9 cellular contexts compared by ENCODE assay signal in genomic region chr20:50308513-50309279, GRCh38.
DNase-seq lines count a peak whose midpoint lies in the region; ATAC-seq, FAIRE-seq and TF ChIP-seq lines count a peak whose summit lies in the region.
"Had no signal": no experiment of that assay in that cellular context is flagged by ENCODE, and none has a peak within 500 bp of the region (broad histone marks: within the 10 kb centered on the region; RNA-seq: fewer than 3 reads in every experiment).

No MANE protein-coding gene starts in this region.

- no peaks in the 10 kb centered on the region for H4K20me1 ChIP-seq in smooth muscle cell (ENCODE audit: low read depth)

- peaks cover 12% of the 10 kb centered on the region for H3K4me1 ChIP-seq in smooth muscle cell (ENCODE audit: low read depth)

- POLR2A ChIA-PET in AG04449 (lab: Yijun Ruan, JAX): interaction anchor here (1.0 kb wide), 2 partner anchors 13 to 118 kb away, joined by 7 to 8 read pairs; partner anchors contain the start of gene CEBPB

- ATAC-seq in HG03521 (IDR thresholded peaks at IDR 0.05; ENCODE audit: unreplicated experiment) (no peak), HG03469 (IDR thresholded peaks at IDR 0.05; ENCODE audit: unreplicated experiment) (no peak)

- peak; percentile 34 for TF ChIP-seq CTCF in AG04449 (IDR thresholded peaks at IDR 0.05; ENCODE audit: insufficient read depth, low read length, missing control alignments)
- TF ChIP-seq CTCF in NB4 (IDR thresholded peaks at IDR 0.05; ENCODE audit: low read depth, low read length): no peak
- peak; percentile 16 for TF ChIP-seq CTCF in bronchial epithelial cell (IDR thresholded peaks at IDR 0.05; ENCODE audit: insufficient read depth, low read length, severe bottlenecking)
- TF ChIP-seq CTCF in kidney epithelial cell (IDR thresholded peaks at IDR 0.05; ENCODE audit: insufficient read depth, low read length, poor library complexity, severe bottlenecking): peak; percentile 47
- TF ChIP-seq CTCF in smooth muscle cell (IDR thresholded peaks at IDR 0.05; ENCODE audit: borderline replicate concordance, insufficient read depth, poor library complexity, severe bottlenecking): peak; percentile 13

- peak overlapping the region; percentile 99 for H3K27ac ChIP-seq in smooth muscle cell (ENCODE audit: low read depth)

- peaks cover 36% of the 10 kb centered on the region for H3F3A ChIP-seq in smooth muscle cell (ENCODE audit: low read depth)

- H3K79me2 ChIP-seq in smooth muscle cell (ENCODE audit: low read depth): no peaks in the 10 kb centered on the region

- WGBS in smooth muscle cell (ENCODE audit: low lambda C conversion rate): 16% methylated on average over 16 of the region's 20 CpGs

- H3K27me3 ChIP-seq in bronchial epithelial cell (ENCODE audit: control insufficient read depth, insufficient read depth, low read length) (no peaks in the 10 kb centered on the region), kidney epithelial cell (ENCODE audit: control insufficient read depth, insufficient read depth, low read length) (no peaks in the 10 kb centered on the region), smooth muscle cell (ENCODE audit: low read depth) (no peaks in the 10 kb centered on the region)

- peak; percentile 98 for DNase-seq in AG04449 (ENCODE audit: low read depth, low spot score)
- peak; percentile 43 for DNase-seq in NB4 (ENCODE audit: low read depth)
- DNase-seq in bronchial epithelial cell (ENCODE audit: low read depth): peak; percentile 92
- peak; percentile 91 for DNase-seq in kidney epithelial cell (ENCODE audit: low read depth)
- peak; percentile 90 for DNase-seq in smooth muscle cell (lab: John Stamatoyannopoulos, UW; ENCODE audit: unreplicated experiment)
- DNase-seq in GDM1 (lab: John Stamatoyannopoulos, UW): no peak
- DNase-seq: activated T-cell treated with anti-CD3 and anti-CD28 coated beads, Interleukin-2, amount 50 U/mL, for 72 hours had no signal

- H3K4me2 ChIP-seq in smooth muscle cell: peak overlapping the region; percentile 80

- FAIRE-seq in bronchial epithelial cell (lab: Jason Lieb, UNC): no peak

- H3K4me3 ChIP-seq in AG04449 (ENCODE audit: low read depth, low read length) (peak overlapping the region; percentile 33), NB4 (ENCODE audit: low read depth, low read length) (no peak overlapping the region), bronchial epithelial cell (ENCODE audit: low read depth, low read length) (no peak overlapping the region), kidney epithelial cell (ENCODE audit: low read depth, low read length) (no peak overlapping the region), smooth muscle cell (no peak overlapping the region)

- CTCF ChIA-PET in AG04449 (lab: Yijun Ruan, JAX): interaction anchor here (1.3 kb wide), 1 partner anchor 8 kb away, joined by 3 read pairs; no protein-coding TSS in a partner anchor

- H3K9ac ChIP-seq in smooth muscle cell (ENCODE audit: low read depth): peak overlapping the region; percentile 94

- no peaks in the 10 kb centered on the region for H3K9me3 ChIP-seq in smooth muscle cell (replicated peaks; ENCODE audit: low read depth)

- H3K36me3 ChIP-seq in bronchial epithelial cell (ENCODE audit: control insufficient read depth, insufficient read depth, low read length) (no peaks in the 10 kb centered on the region), kidney epithelial cell (ENCODE audit: control insufficient read depth, insufficient read depth, low read length) (no peaks in the 10 kb centered on the region), smooth muscle cell (ENCODE audit: low read depth) (no peaks in the 10 kb centered on the region)

- TF ChIP-seq POLR2A in NB4 (IDR thresholded peaks at IDR 0.05; ENCODE audit: extremely low read depth, insufficient read length): no peak

- H2AFZ ChIP-seq in smooth muscle cell (ENCODE audit: low read depth): no peak overlapping the region
